Comparison of ENCODE assay signal across 1 cellular context in genomic region chr5:62403411-62404250, GRCh38.
TF ChIP-seq lines count a peak whose summit lies in the region.

DIMT1 (minus strand) TSS chr5:62403905; CDS start chr5:62403772, 133 bp downstream.

TF ChIP-seq in HEK293, 187 proteins besides CTCF, POLR2A, EP300 and RAD21 (continued from another document):
- TF ChIP-seq PBX3 (CRISPR knock-in tag; IDR thresholded peaks at IDR 0.05) (0 out of 2 replicates have a peak, but pooled peaks have one; percentile 69), ZSCAN4 (tag by site-specific recombination; IDR thresholded peaks at IDR 0.05) (no peak), ZNF514 (tag by site-specific recombination; IDR thresholded peaks at IDR 0.05) (no peak), ZBTB17 (tag by site-specific recombination; IDR thresholded peaks at IDR 0.05) (peak; percentile 98), ZFP69B (tag by site-specific recombination; IDR thresholded peaks at IDR 0.05) (peak; percentile 94), ZBTB11 (tag by site-specific recombination; conservative IDR thresholded peaks at IDR 0.05; ENCODE audit: low read depth) (peak; percentile 44; the same call in 1 of the 2 replicates), ZNF280D (tag by site-specific recombination; IDR thresholded peaks at IDR 0.05) (no peak), ZNF600 (tag by site-specific recombination; IDR thresholded peaks at IDR 0.05) (peak; percentile 97), ZSCAN16 (tag by site-specific recombination; IDR thresholded peaks at IDR 0.05) (no peak), ATF2 (tag by site-specific recombination; IDR thresholded peaks at IDR 0.05; ENCODE audit: low read depth) (no peak), ZNF175 (tag by site-specific recombination; IDR thresholded peaks at IDR 0.05) (no peak), ZNF26 (tag by site-specific recombination; IDR thresholded peaks at IDR 0.05) (no peak), ZXDB (tag by site-specific recombination; IDR thresholded peaks at IDR 0.05) (peak; percentile 81), PATZ1 (tag by site-specific recombination; IDR thresholded peaks at IDR 0.05) (peak; percentile 95)
